Comparison of ENCODE assay signal across 33 cellular contexts in genomic region chr11:103543456-103543855, GRCh38.
"Had no signal": no experiment of that assay in that cellular context is flagged by ENCODE, and none has a peak within 500 bp of the region (broad histone marks: within the 10 kb centered on the region; RNA-seq: fewer than 3 reads in every experiment).

No MANE protein-coding gene starts in this region.

- H3K27ac ChIP-seq: adrenal gland, body of pancreas, brain microvascular endothelial cell, breast epithelium, VCaP had no signal

- H3K4me3 ChIP-seq: adrenal gland, body of pancreas, breast epithelium had no signal

- H3K4me1 ChIP-seq: adrenal gland, body of pancreas, breast epithelium had no signal

- FAIRE-seq: astrocyte, TTC549 had no signal

- H3K36me3 ChIP-seq: adrenal gland, brain microvascular endothelial cell, breast epithelium had no signal

- DNase-seq: activated B cell treated with CpG ODN at 0.5 μM for 24 hours; activated CD4-positive, alpha-beta memory T cell treated with anti-CD3 and anti-CD28 coated beads for 36 hours; activated CD4-positive, alpha-beta T cell treated with anti-CD3 and anti-CD28 coated beads for 4 hours; activated CD4-positive, alpha-beta T cell treated with anti-CD3 and anti-CD28 coated beads, Interleukin-2, amount 10 ng/mL, durations not matched to agents 24 days and 14 days; activated CD4-positive, alpha-beta T cell treated with anti-CD3 and anti-CD28 coated beads, Interleukin-2, amount 50 U/mL, for 1 hour; activated CD4-positive, alpha-beta T cell treated with anti-CD3 and anti-CD28 coated beads, Interleukin-2, amount 50 U/mL, for 4 hours; activated CD4-positive, CD25-positive, alpha-beta regulatory T cell treated with anti-CD3 and anti-CD28 coated beads, Interleukin-2, amount 50 U/mL, for 72 hours; activated CD8-positive, alpha-beta memory T cell treated with anti-CD3 and anti-CD28 coated beads, Interleukin-2, amount 50 U/mL, for 4 hours; activated CD8-positive, alpha-beta T cell treated with anti-CD3 and anti-CD28 coated beads for 36 hours; activated effector memory CD4-positive, alpha-beta T cell treated with anti-CD3 and anti-CD28 coated beads, Interleukin-2, amount 50 U/mL, for 16 hours; activated gamma-delta T cell treated with Interleukin-2 at 50 U/mL for 16 hours; activated naive CD4-positive, alpha-beta T cell; activated naive CD4-positive, alpha-beta T cell treated with anti-CD3 and anti-CD28 coated beads for 36 hours; activated naive CD4-positive, alpha-beta T cell treated with anti-CD3 and anti-CD28 coated beads, Interleukin-2, amount 50 U/mL, for 16 hours; activated naive CD8-positive, alpha-beta T cell treated with anti-CD3 and anti-CD28 coated beads for 36 hours; activated T-cell treated with anti-CD3 and anti-CD28 coated beads for 4 hours; activated T-cell treated with anti-CD3 and anti-CD28 coated beads, Interleukin-2, amount 50 U/mL, for 1 hour; activated T-cell treated with anti-CD3 and anti-CD28 coated beads, Interleukin-2, amount 50 U/mL, for 4 hours; activated T-cell treated with anti-CD3 and anti-CD28 coated beads, Interleukin-2, amount 50 U/mL, for 72 hours; adrenal gland; amniotic stem cell; aorta; body of pancreas; brain microvascular endothelial cell; central memory CD4-positive, alpha-beta T cell; T-helper 2 cell; T-helper 9 cell had no signal

- H3K9me3 ChIP-seq: adrenal gland, body of pancreas had no signal

- H3K27me3 ChIP-seq: adrenal gland, body of pancreas, brain microvascular endothelial cell, breast epithelium had no signal

- ATAC-seq: activated CD8-positive, alpha-beta T cell treated with anti-CD3 and anti-CD28 coated beads for 36 hours; activated naive CD4-positive, alpha-beta T cell treated with anti-CD3 and anti-CD28 coated beads, Interleukin-2, amount 50 U/mL, for 72 hours; activated T-cell treated with anti-CD3 and anti-CD28 coated beads, Interleukin-2, amount 50 U/mL, for 4 hours; activated T-cell treated with anti-CD3 and anti-CD28 coated beads, Interleukin-2, amount 50 U/mL, for 72 hours; activated T-helper 17 cell treated with anti-CD3 and anti-CD28 coated beads, Interleukin-2, amount 50 U/mL, for 72 hours; body of pancreas had no signal
